Comparison of ENCODE assay signal across 35 cellular contexts in the genomic region with DNA sequence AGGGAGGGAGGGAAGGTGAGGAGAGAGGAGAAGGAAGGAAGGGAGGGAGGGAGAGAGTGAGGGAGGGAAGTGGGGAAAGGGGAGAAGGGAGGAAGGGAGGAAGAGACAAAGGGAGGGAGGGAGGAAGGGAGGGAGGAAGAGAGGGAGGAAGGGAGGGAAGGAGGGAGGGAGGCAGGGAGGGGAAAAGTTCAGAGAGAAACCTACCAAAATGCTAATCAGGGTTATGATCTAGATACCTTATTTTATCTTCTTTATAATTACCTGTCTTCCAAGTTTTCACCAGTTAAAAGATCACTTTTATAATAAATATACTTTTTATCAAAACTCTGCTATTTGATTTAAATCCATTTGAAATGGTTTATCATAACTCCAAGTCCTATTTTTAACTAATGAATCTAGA.
"Had no signal": no experiment of that assay in that cellular context is flagged by ENCODE, and none has a peak within 500 bp of the region (broad histone marks: within the 10 kb centered on the region; RNA-seq: fewer than 3 reads in every experiment).

No MANE protein-coding gene starts in this region.

- H3K36me3 ChIP-seq: MG63 had no signal

- H3K9me3 ChIP-seq: MG63 had no signal

- H3K4me3 ChIP-seq: MG63 had no signal

- DNase-seq: Karpas-422, Kasumi-1, MG63, MM.1S, MV-4-11, NCI-H1048, NCI-H1092, NCI-H1092 treated with DMSO at 0.1 percent for 48 hours, NCI-H1105, NCI-H1105 treated with DMSO at 0.1 percent for 48 hours, NCI-H1417, NCI-H1417 treated with DMSO at 0.1 percent for 48 hours, NCI-H1436, NCI-H1436 treated with DMSO at 0.1 percent for 48 hours, NCI-H146, NCI-H1694, NCI-H1694 treated with DMSO at 0.1 percent for 48 hours, NCI-H187, NCI-H187 treated with DMSO at 0.1 percent for 48 hours, NCI-H1930, NCI-H2029, NCI-H2029 treated with DMSO at 0.1 percent for 48 hours, NCI-H2081, NCI-H2081 treated with DMSO at 0.1 percent for 48 hours, NCI-H2107, NCI-H2171, NCI-H2171 treated with DMSO at 0.1 percent for 48 hours, NCI-H2227 treated with DMSO at 0.1 percent for 48 hours, NCI-H226, NCI-H345, NCI-H446, NCI-H446 treated with DMSO at 0.1 percent for 48 hours, NCI-H510A, NCI-H510A treated with DMSO at 0.1 percent for 48 hours, NCI-H524 had no signal

- H3K27me3 ChIP-seq: MG63 had no signal
